Comparison of ENCODE assay signal across 1 cellular context in genomic region chr14:51989293-51990234, GRCh38.
TF ChIP-seq lines count a peak whose summit lies in the region.

Gene RTRAF (plus strand): TSS chr14:51989546. CDS start chr14:51989640, 94 bp downstream.

TF ChIP-seq in HepG2, 621 proteins besides CTCF, POLR2A, EP300 and RAD21 (continued from another document and continues in another):
- TF ChIP-seq ZNF142 (CRISPR knock-in tag; IDR thresholded peaks at IDR 0.05) (no peak), ZNF713 (CRISPR knock-in tag; IDR thresholded peaks at IDR 0.05) (no peak), KDM5A (IDR thresholded peaks at IDR 0.05; ENCODE audit: borderline replicate concordance, low read length) (peak; percentile 68; the same call in 1 of the 2 replicates), U2AF2 (IDR thresholded peaks at IDR 0.05; ENCODE audit: low read depth, low read length) (no peak), TBP (CRISPR knock-in tag; IDR thresholded peaks at IDR 0.05) (no peak), SRF (IDR thresholded peaks at IDR 0.05; ENCODE audit: low read depth, low read length) (no peak), ZNF782 (CRISPR knock-in tag; IDR thresholded peaks at IDR 0.05; ENCODE audit: borderline replicate concordance) (0 out of 2 replicates have a peak, but pooled peaks have one; percentile 20), ZNF788 (CRISPR knock-in tag; IDR thresholded peaks at IDR 0.05; ENCODE audit: borderline replicate concordance) (peak; percentile 41; the same call in 1 of the 2 replicates), ZNF773 (CRISPR knock-in tag; IDR thresholded peaks at IDR 0.05; ENCODE audit: borderline replicate concordance) (no peak), SOX5 (CRISPR knock-in tag; IDR thresholded peaks at IDR 0.05; ENCODE audit: borderline replicate concordance) (no peak), SP140L (CRISPR knock-in tag; IDR thresholded peaks at IDR 0.05; ENCODE audit: borderline replicate concordance) (no peak), NFYB (CRISPR knock-in tag; IDR thresholded peaks at IDR 0.05) (peak; percentile 97), ARNT (IDR thresholded peaks at IDR 0.05) (no peak), FIP1L1 (IDR thresholded peaks at IDR 0.05; ENCODE audit: borderline replicate concordance, insufficient read depth, low read depth, low read length) (no peak), SMC3 (IDR thresholded peaks at IDR 0.05; ENCODE audit: low read length) (no peak), MIER3 (CRISPR knock-in tag; IDR thresholded peaks at IDR 0.05; ENCODE audit: borderline replicate concordance) (peak; percentile 19; the same call in 1 of the 2 replicates), FOXA1 (IDR thresholded peaks at IDR 0.05) (no peak), FOXA1 (CRISPR knock-in tag; IDR thresholded peaks at IDR 0.05) (no peak), CBFB (CRISPR knock-in tag; IDR thresholded peaks at IDR 0.05) (no peak), ZSCAN12 (CRISPR knock-in tag; IDR thresholded peaks at IDR 0.05) (no peak; the same call in 1 of the 2 replicates), STAT5B (CRISPR knock-in tag; IDR thresholded peaks at IDR 0.05) (no peak), HCFC1 (IDR thresholded peaks at IDR 0.05; ENCODE audit: low read depth, low read length) (peak; percentile 26; the same call in 1 of the 2 replicates), KAT2B (IDR thresholded peaks at IDR 0.05; ENCODE audit: borderline replicate concordance, low read depth, low read length) (no peak), ZNF512 (CRISPR knock-in tag; IDR thresholded peaks at IDR 0.05) (no peak), REST (IDR thresholded peaks at IDR 0.05; ENCODE audit: borderline replicate concordance in 1 of 2, low read depth in 1 of 2, low read length in 2 of 2) (no peak; a peak in 1 of 4 replicates), FOXJ3 (CRISPR knock-in tag; IDR thresholded peaks at IDR 0.05; ENCODE audit: borderline replicate concordance) (no peak)
- TF ChIP-seq, protein P1, sequence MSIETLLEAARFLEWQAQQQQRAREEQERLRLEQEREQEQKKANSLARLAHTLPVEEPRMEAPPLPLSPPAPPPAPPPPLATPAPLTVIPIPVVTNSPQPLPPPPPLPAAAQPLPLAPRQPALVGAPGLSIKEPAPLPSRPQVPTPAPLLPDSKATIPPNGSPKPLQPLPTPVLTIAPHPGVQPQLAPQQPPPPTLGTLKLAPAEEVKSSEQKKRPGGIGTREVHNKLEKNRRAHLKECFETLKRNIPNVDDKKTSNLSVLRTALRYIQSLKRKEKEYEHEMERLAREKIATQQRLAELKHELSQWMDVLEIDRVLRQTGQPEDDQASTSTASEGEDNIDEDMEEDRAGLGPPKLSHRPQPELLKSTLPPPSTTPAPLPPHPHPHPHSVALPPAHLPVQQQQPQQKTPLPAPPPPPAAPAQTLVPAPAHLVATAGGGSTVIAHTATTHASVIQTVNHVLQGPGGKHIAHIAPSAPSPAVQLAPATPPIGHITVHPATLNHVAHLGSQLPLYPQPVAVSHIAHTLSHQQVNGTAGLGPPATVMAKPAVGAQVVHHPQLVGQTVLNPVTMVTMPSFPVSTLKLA (IDR thresholded peaks at IDR 0.05): no peak
- TF ChIP-seq, protein P2, sequence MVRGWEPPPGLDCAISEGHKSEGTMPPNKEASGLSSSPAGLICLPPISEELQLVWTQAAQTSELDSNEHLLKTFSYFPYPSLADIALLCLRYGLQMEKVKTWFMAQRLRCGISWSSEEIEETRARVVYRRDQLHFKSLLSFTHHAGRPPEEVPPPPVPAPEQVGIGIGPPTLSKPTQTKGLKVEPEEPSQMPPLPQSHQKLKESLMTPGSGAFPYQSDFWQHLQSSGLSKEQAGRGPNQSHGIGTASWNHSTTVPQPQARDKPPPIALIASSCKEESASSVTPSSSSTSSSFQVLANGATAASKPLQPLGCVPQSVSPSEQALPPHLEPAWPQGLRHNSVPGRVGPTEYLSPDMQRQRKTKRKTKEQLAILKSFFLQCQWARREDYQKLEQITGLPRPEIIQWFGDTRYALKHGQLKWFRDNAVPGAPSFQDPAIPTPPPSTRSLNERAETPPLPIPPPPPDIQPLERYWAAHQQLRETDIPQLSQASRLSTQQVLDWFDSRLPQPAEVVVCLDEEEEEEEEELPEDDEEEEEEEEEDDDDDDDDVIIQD (CRISPR knock-in tag; IDR thresholded peaks at IDR 0.05; ENCODE audit: low read depth): no peak
- TF ChIP-seq, protein P3, sequence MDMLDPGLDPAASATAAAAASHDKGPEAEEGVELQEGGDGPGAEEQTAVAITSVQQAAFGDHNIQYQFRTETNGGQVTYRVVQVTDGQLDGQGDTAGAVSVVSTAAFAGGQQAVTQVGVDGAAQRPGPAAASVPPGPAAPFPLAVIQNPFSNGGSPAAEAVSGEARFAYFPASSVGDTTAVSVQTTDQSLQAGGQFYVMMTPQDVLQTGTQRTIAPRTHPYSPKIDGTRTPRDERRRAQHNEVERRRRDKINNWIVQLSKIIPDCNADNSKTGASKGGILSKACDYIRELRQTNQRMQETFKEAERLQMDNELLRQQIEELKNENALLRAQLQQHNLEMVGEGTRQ (IDR thresholded peaks at IDR 0.05; ENCODE audit: low read depth, low read length): no peak
- TF ChIP-seq, protein P3 (CRISPR knock-in tag; IDR thresholded peaks at IDR 0.05; ENCODE audit: borderline replicate concordance): no peak
- TF ChIP-seq, protein P4, sequence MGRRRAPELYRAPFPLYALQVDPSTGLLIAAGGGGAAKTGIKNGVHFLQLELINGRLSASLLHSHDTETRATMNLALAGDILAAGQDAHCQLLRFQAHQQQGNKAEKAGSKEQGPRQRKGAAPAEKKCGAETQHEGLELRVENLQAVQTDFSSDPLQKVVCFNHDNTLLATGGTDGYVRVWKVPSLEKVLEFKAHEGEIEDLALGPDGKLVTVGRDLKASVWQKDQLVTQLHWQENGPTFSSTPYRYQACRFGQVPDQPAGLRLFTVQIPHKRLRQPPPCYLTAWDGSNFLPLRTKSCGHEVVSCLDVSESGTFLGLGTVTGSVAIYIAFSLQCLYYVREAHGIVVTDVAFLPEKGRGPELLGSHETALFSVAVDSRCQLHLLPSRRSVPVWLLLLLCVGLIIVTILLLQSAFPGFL (CRISPR knock-in tag; IDR thresholded peaks at IDR 0.05): no peak
- TF ChIP-seq, protein P5, sequence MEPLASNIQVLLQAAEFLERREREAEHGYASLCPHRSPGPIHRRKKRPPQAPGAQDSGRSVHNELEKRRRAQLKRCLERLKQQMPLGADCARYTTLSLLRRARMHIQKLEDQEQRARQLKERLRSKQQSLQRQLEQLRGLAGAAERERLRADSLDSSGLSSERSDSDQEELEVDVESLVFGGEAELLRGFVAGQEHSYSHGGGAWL (CRISPR knock-in tag; IDR thresholded peaks at IDR 0.05): no peak; the same call in 1 of the 2 replicates
- TF ChIP-seq, protein P6, sequence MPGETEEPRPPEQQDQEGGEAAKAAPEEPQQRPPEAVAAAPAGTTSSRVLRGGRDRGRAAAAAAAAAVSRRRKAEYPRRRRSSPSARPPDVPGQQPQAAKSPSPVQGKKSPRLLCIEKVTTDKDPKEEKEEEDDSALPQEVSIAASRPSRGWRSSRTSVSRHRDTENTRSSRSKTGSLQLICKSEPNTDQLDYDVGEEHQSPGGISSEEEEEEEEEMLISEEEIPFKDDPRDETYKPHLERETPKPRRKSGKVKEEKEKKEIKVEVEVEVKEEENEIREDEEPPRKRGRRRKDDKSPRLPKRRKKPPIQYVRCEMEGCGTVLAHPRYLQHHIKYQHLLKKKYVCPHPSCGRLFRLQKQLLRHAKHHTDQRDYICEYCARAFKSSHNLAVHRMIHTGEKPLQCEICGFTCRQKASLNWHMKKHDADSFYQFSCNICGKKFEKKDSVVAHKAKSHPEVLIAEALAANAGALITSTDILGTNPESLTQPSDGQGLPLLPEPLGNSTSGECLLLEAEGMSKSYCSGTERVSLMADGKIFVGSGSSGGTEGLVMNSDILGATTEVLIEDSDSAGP (CRISPR knock-in tag; IDR thresholded peaks at IDR 0.05; ENCODE audit: borderline replicate concordance): peak; percentile 75; the same call in 1 of the 2 replicates
- TF ChIP-seq, protein P7, sequence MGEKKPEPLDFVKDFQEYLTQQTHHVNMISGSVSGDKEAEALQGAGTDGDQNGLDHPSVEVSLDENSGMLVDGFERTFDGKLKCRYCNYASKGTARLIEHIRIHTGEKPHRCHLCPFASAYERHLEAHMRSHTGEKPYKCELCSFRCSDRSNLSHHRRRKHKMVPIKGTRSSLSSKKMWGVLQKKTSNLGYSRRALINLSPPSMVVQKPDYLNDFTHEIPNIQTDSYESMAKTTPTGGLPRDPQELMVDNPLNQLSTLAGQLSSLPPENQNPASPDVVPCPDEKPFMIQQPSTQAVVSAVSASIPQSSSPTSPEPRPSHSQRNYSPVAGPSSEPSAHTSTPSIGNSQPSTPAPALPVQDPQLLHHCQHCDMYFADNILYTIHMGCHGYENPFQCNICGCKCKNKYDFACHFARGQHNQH (CRISPR knock-in tag; IDR thresholded peaks at IDR 0.05): peak; percentile 18
